19 cellular contexts compared by ENCODE assay signal in the genomic region with DNA sequence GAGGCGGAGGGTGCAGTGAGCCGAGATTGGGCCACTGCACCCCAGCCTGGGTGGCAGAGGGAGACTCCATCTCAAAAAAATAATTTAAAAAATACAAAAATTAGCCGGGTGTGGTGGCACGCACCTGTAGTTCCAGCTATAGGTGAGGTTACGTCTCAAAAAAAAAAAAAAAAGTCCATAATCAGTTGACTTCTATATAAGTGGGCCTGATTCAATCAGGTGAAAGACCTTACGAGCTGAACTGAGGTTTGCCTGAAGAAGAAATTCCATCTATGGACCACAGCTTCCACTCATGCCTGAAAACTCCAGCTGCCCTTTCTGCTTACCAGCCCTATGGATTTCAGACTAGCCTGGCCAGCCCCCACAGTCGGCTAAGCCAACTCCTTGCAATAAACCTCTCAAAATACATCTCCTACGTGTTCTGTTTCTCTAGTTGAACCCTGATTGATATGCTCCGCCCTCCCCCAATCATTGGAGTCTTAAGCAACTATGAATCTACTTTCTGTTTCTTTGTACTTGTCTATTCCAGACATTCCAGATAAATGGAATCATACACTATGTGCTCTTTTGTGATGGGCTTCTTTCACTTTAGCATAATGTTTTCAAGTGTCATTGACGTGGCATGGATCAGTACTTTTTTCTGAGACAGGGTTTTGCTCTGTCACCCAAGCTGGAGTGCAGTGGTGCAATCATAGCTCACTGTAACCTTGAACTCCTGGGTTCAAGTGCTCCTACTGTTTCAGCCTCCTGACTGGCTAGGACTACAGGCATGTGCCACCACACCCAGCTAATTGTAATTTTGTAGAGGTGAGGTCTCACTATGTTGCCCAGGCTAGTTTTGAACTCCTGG. TPM values are rescaled to one million over a fixed set of nuclear protein-coding genes. Genes with fewer than 3 reads are reported as not detected.
DNase-seq lines count a peak whose midpoint lies in the region; ATAC-seq, FAIRE-seq and TF ChIP-seq lines count a peak whose summit lies in the region.
"Had no signal": no experiment of that assay in that cellular context is flagged by ENCODE, and none has a peak within 500 bp of the region (broad histone marks: within the 10 kb centered on the region; RNA-seq: fewer than 3 reads in every experiment).

No MANE protein-coding gene starts in this region.

- H2AFZ ChIP-seq in mesenchymal stem cell (ENCODE audit: low read depth, low read length), result no peak overlapping the region

- H3K9me3 Mint-ChIP-seq in chondrocyte (ENCODE audit: low read depth), result no peaks in the 10 kb centered on the region
- H3K9me3 Mint-ChIP-seq: activated CD4-positive, alpha-beta memory T cell treated with anti-CD3 and anti-CD28 coated beads for 36 hours; CD4-positive, alpha-beta memory T cell; stimulated activated naive B cell treated with anti-CD40 and anti-IgM and Interleukin-4, amounts not matched to agents 10 μg/mL and 1 μg/mL and 100 μg/mL, for 72 hours; WTC11 had no signal

- H3K36me3 Mint-ChIP-seq in chondrocyte (ENCODE audit: low read depth), result no peaks in the 10 kb centered on the region
- H3K36me3 Mint-ChIP-seq: activated CD4-positive, alpha-beta memory T cell treated with anti-CD3 and anti-CD28 coated beads for 36 hours; CD4-positive, alpha-beta memory T cell; stimulated activated naive B cell treated with anti-CD40 and anti-IgM and Interleukin-4, amounts not matched to agents 10 μg/mL and 1 μg/mL and 100 μg/mL, for 72 hours; WTC11 had no signal

- no peak overlapping the region for H3K4ac ChIP-seq in mesenchymal stem cell (ENCODE audit: low read depth in 1 of 2, low read length in 2 of 2)

- H3K4me3 ChIP-seq in AG10803 (ENCODE audit: low read length), result no peak overlapping the region
- H3K4me3 ChIP-seq in mesenchymal stem cell (ENCODE audit: insufficient read depth in 1 of 2, low read depth in 1 of 2, low read length in 2 of 2), result no peak overlapping the region
- H3K4me3 ChIP-seq: MG63, tibial artery had no signal

- no peak overlapping the region for H3K18ac ChIP-seq in mesenchymal stem cell (ENCODE audit: low read depth in 1 of 2, low read length in 2 of 2)

- no peak for ATAC-seq in left lobe of liver
- ATAC-seq: right cardiac atrium; stimulated activated naive B cell treated with anti-CD40 and anti-IgM and Interleukin-4, amounts not matched to agents 10 μg/mL and 1 μg/mL and 100 μg/mL, for 72 hours; WTC11 had no signal

- H3K4me3 Mint-ChIP-seq in chondrocyte (ENCODE audit: unreplicated experiment), result no peak overlapping the region
- H3K4me3 Mint-ChIP-seq: activated CD4-positive, alpha-beta memory T cell treated with anti-CD3 and anti-CD28 coated beads for 36 hours; CD4-positive, alpha-beta memory T cell; stimulated activated naive B cell treated with anti-CD40 and anti-IgM and Interleukin-4, amounts not matched to agents 10 μg/mL and 1 μg/mL and 100 μg/mL, for 72 hours; WTC11 had no signal

- no peak overlapping the region for H2BK12ac ChIP-seq in mesenchymal stem cell (ENCODE audit: low read length in 2 of 2)

- H2AK5ac ChIP-seq in mesenchymal stem cell (ENCODE audit: low read length, severe bottlenecking), result no peak overlapping the region

- FAIRE-seq in HTR-8/SVneo (lab: Jason Lieb, UNC), result peak; percentile 33

- intact Hi-C loops in posterior vena cava (cut with DNase I), result no loop called here

- no peak overlapping the region for H3K23ac ChIP-seq in mesenchymal stem cell (ENCODE audit: low read length in 2 of 2)

- no peaks in the 10 kb centered on the region for H3K36me3 ChIP-seq in mesenchymal stem cell (ENCODE audit: control insufficient read depth in 1 of 2, insufficient read depth in 2 of 2, low read depth in 1 of 2, low read length in 2 of 2)
- H3K36me3 ChIP-seq: MG63, tibial artery had no signal

- no peaks in the 10 kb centered on the region for H3K79me1 ChIP-seq in mesenchymal stem cell (replicated peaks; ENCODE audit: low read length, poor library complexity, severe bottlenecking)

- no peak overlapping the region for H2BK120ac ChIP-seq in mesenchymal stem cell (ENCODE audit: low read depth, low read length)

- H3K27ac ChIP-seq in mesenchymal stem cell (ENCODE audit: low read length, poor library complexity, severe bottlenecking), result no peak overlapping the region
- H3K27ac ChIP-seq: tibial artery had no signal

- no peak overlapping the region for H2BK5ac ChIP-seq in mesenchymal stem cell (ENCODE audit: low read depth, low read length, poor library complexity, severe bottlenecking)

- H3K27me3 ChIP-seq in mesenchymal stem cell (ENCODE audit: control insufficient read depth in 1 of 2, insufficient read depth in 1 of 2, low read length in 2 of 2), result no peaks in the 10 kb centered on the region
- H3K27me3 ChIP-seq: MG63, tibial artery had no signal

- peak; percentile 29 for DNase-seq in AG10803 (ENCODE audit: low read depth)
- DNase-seq in HTR-8/SVneo (ENCODE audit: insufficient read length, low spot score), result no peak
- DNase-seq in chondrocyte (ENCODE audit: low spot score), result no peak
- DNase-seq in mesenchymal stem cell, result peak; percentile 75
- DNase-seq in left lobe of liver (ENCODE audit: low spot score), result no peak
- no peak for DNase-seq in posterior vena cava (ENCODE audit: low spot score)
- DNase-seq in NCI-H1417 (lab: John Stamatoyannopoulos, UW), result no peak
- no peak for DNase-seq in NCI-H446 treated with DMSO at 0.1 percent for 48 hours (lab: John Stamatoyannopoulos, UW)
- DNase-seq: activated CD4-positive, alpha-beta memory T cell treated with anti-CD3 and anti-CD28 coated beads for 36 hours; activated naive CD4-positive, alpha-beta T cell; CD4-positive, alpha-beta memory T cell; hippocampal formation; MG63; NCI-H146; NCI-H446; right cardiac atrium; stimulated activated naive B cell treated with anti-CD40 and anti-IgM and Interleukin-4, amounts not matched to agents 10 μg/mL and 1 μg/mL and 100 μg/mL, for 72 hours; tibial artery had no signal

- H3K4me1 Mint-ChIP-seq in chondrocyte (ENCODE audit: low read depth), result peaks cover 10% of the 10 kb centered on the region
- H3K4me1 Mint-ChIP-seq: CD4-positive, alpha-beta memory T cell; WTC11 had no signal

- no peak overlapping the region for H3K14ac ChIP-seq in mesenchymal stem cell (ENCODE audit: low read length in 2 of 2)

- H3K27ac Mint-ChIP-seq in chondrocyte (ENCODE audit: unreplicated experiment), result peak overlapping the region; percentile 27
- H3K27ac Mint-ChIP-seq: activated CD4-positive, alpha-beta memory T cell treated with anti-CD3 and anti-CD28 coated beads for 36 hours; CD4-positive, alpha-beta memory T cell; stimulated activated naive B cell treated with anti-CD40 and anti-IgM and Interleukin-4, amounts not matched to agents 10 μg/mL and 1 μg/mL and 100 μg/mL, for 72 hours; WTC11 had no signal

- H3K9me3 ChIP-seq in mesenchymal stem cell (ENCODE audit: control insufficient read depth, low read length), result no peaks in the 10 kb centered on the region
- H3K9me3 ChIP-seq: MG63, tibial artery had no signal

- H3K27me3 Mint-ChIP-seq in chondrocyte (ENCODE audit: low read depth), result no peaks in the 10 kb centered on the region
- H3K27me3 Mint-ChIP-seq: activated CD4-positive, alpha-beta memory T cell treated with anti-CD3 and anti-CD28 coated beads for 36 hours; CD4-positive, alpha-beta memory T cell; stimulated activated naive B cell treated with anti-CD40 and anti-IgM and Interleukin-4, amounts not matched to agents 10 μg/mL and 1 μg/mL and 100 μg/mL, for 72 hours had no signal

- H4K91ac ChIP-seq in mesenchymal stem cell (ENCODE audit: low read length), result no peak overlapping the region

- WGBS in mesenchymal stem cell, result 89% methylated on average over 5 of the region's 10 CpGs

- H2BK15ac ChIP-seq in mesenchymal stem cell (ENCODE audit: low read depth, poor library complexity, severe bottlenecking), result no peak overlapping the region

- TF ChIP-seq CTCF in AG10803 (conservative IDR thresholded peaks at IDR 0.05; ENCODE audit: low read length) (no peak), chondrocyte (IDR thresholded peaks at IDR 0.05) (no peak)

- peaks cover 4% of the 10 kb centered on the region for H3K4me1 ChIP-seq in mesenchymal stem cell (ENCODE audit: control insufficient read depth, insufficient read depth, low read depth, low read length)
- H3K4me1 ChIP-seq: tibial artery had no signal

- H3K4me2 ChIP-seq in mesenchymal stem cell (ENCODE audit: low read length, poor library complexity, severe bottlenecking), result no peak overlapping the region

- no peak overlapping the region for H4K8ac ChIP-seq in mesenchymal stem cell (ENCODE audit: low read length)

- H3K9ac ChIP-seq in mesenchymal stem cell (ENCODE audit: low read length), result no peak overlapping the region

RNA-seq across cellular contexts. Expression of a gene that starts 36.6 kb away (rescaled TPM):
- total RNA-seq in chondrocyte, result 157 to 264 TPM (median 263 TPM) in 3 replicates
- 314 TPM for polyA plus RNA-seq in mesenchymal stem cell (2013, experiment 1 of 2)
- polyA plus RNA-seq in mesenchymal stem cell (2013, experiment 2 of 2), result 311 TPM
- total RNA-seq in left lobe of liver, result 227 TPM
- total RNA-seq in posterior vena cava, result 100 to 1,000 TPM; 154 to 192 TPM

Comparison
In these comparisons a context has a peak if more than half of its experiments do, and no peak if none do; other contexts are left out.
1. DNase-seq: peak in AG10803 (single experiment) and mesenchymal stem cell (single experiment); none in HTR-8/SVneo (single experiment), chondrocyte (single experiment), left lobe of liver (single experiment), posterior vena cava (single experiment), NCI-H1417 (0 of 3) and NCI-H446 treated with DMSO at 0.1 percent for 48 hours (single experiment).